ENCODE assay signal across 8 cellular contexts in genomic region chr22:43109921-43110443, GRCh38. TPM values are rescaled to one million over a fixed set of nuclear protein-coding genes. Genes with fewer than 3 reads are reported as not detected.
DNase-seq lines count a peak whose midpoint lies in the region; ATAC-seq and TF ChIP-seq lines count a peak whose summit lies in the region.

No MANE protein-coding gene starts in this region.

- intact Hi-C loops in left ventricle myocardium inferior (cut with micrococcal nuclease) = no loop called here
- intact Hi-C loops in Right ventricle myocardium superior (cut with DNase I) = no loop called here

- H3K27ac ChIP-seq in left ventricle myocardium inferior (replicated peaks) (no peak overlapping the region), mesodermal cell (ENCODE audit: low read depth, low read length, severe bottlenecking) (no peak overlapping the region)

- no peak for DNase-seq in left ventricle myocardium inferior
- DNase-seq in Right ventricle myocardium superior = no peak
- no peak for DNase-seq in astrocyte of the cerebellum (ENCODE audit: low read depth)

- H3K4me3 ChIP-seq in left ventricle myocardium inferior = peak overlapping the region; percentile 69
- H3K4me3 ChIP-seq in astrocyte of the cerebellum (ENCODE audit: low read depth, low read length) = peak overlapping the region; percentile 39
- H3K4me3 ChIP-seq in mesodermal cell (ENCODE audit: extremely low read depth, insufficient read depth, low read length, poor library complexity, severe bottlenecking) = peak overlapping the region; percentile 53

- TF ChIP-seq CTCF in left ventricle myocardium inferior (IDR thresholded peaks at IDR 0.05; ENCODE audit: borderline replicate concordance) = no peak
- no peak for TF ChIP-seq CTCF in astrocyte of the cerebellum (IDR thresholded peaks at IDR 0.05; ENCODE audit: low read depth, low read length, missing control alignments)

- no peaks in the 10 kb centered on the region for H3K9me3 ChIP-seq in left ventricle myocardium inferior (replicated peaks)
- no peaks in the 10 kb centered on the region for H3K9me3 ChIP-seq in mesodermal cell (ENCODE audit: control insufficient read depth, low read length)

- peaks cover 54% of the 10 kb centered on the region for H3K27me3 ChIP-seq in left ventricle myocardium inferior (ENCODE audit: low read depth)

- 1 to 2% methylated on average over 16 to 19 of the region's 32 CpGs for WGBS in mesodermal cell (ENCODE audit: insufficient coverage in 2 of 2), 2 experiments

- in situ Hi-C loops in astrocyte of the cerebellum (cut with HindIII; ENCODE audit: low sequenced_read_pairs) = no loop called here

- H3K4me1 ChIP-seq in left ventricle myocardium inferior (peaks cover 19% of the 10 kb centered on the region), mesodermal cell (ENCODE audit: control insufficient read depth, insufficient read depth, low read length, poor library complexity, severe bottlenecking) (peaks cover 13% of the 10 kb centered on the region)

- no peak for ATAC-seq in Right ventricle myocardium superior (ENCODE audit: poor library complexity)
- ATAC-seq in HG02678 (IDR thresholded peaks at IDR 0.05; ENCODE audit: unreplicated experiment) = no peak
- no peak for ATAC-seq in HG02610 (IDR thresholded peaks at IDR 0.05; ENCODE audit: unreplicated experiment)
- ATAC-seq in HG03039 (IDR thresholded peaks at IDR 0.05; ENCODE audit: unreplicated experiment) = no peak
- no peak for ATAC-seq in GM21447 (IDR thresholded peaks at IDR 0.05; ENCODE audit: unreplicated experiment)

- H3K36me3 ChIP-seq in left ventricle myocardium inferior (no peaks in the 10 kb centered on the region), mesodermal cell (ENCODE audit: control insufficient read depth, insufficient read depth, low read length) (no peaks in the 10 kb centered on the region)

RNA-seq across cellular contexts. Expression of gene BIK, which starts 0.6 kb away (rescaled TPM):
- total RNA-seq in left ventricle myocardium inferior = 0.41 TPM
- not detected for total RNA-seq in Right ventricle myocardium superior
- 9.3 TPM for polyA plus RNA-seq in mesodermal cell (2013, experiment 1 of 2)
- polyA plus RNA-seq in mesodermal cell (2013, experiment 2 of 2) = 12.4 TPM

RNA-seq across cellular contexts. Expression of gene TTLL1, which starts 20.8 kb away (rescaled TPM):
- total RNA-seq in left ventricle myocardium inferior (8.5 TPM), Right ventricle myocardium superior (7.8 TPM)
- polyA plus RNA-seq in mesodermal cell (2013, experiment 1 of 2) = 21.6 TPM
- polyA plus RNA-seq in mesodermal cell (2013, experiment 2 of 2) = 20.7 TPM

RNA-seq across cellular contexts. Expression of gene MCAT, which starts 33.2 kb away (rescaled TPM):
- total RNA-seq in left ventricle myocardium inferior = 16.4 TPM
- total RNA-seq in Right ventricle myocardium superior = 16.9 TPM
- 9.7 TPM for polyA plus RNA-seq in mesodermal cell (2013, experiment 1 of 2)
- 9.8 TPM for polyA plus RNA-seq in mesodermal cell (2013, experiment 2 of 2)

RNA-seq across cellular contexts. Expression of gene TSPO, which starts 41.4 kb away (rescaled TPM):
- total RNA-seq in left ventricle myocardium inferior (128 TPM), Right ventricle myocardium superior (126 TPM)
- polyA plus RNA-seq in mesodermal cell (2013, experiment 1 of 2) = 80.8 TPM
- polyA plus RNA-seq in mesodermal cell (2013, experiment 2 of 2) = 63.9 TPM
